In genomic region chr11:117437791-117438130, GRCh38 we compare ENCODE assay signal across 23 cellular contexts.
"Had no signal": no experiment of that assay in that cellular context is flagged by ENCODE, and none has a peak within 500 bp of the region (broad histone marks: within the 10 kb centered on the region; RNA-seq: fewer than 3 reads in every experiment).

No MANE protein-coding gene starts in this region.

- H3K4me2 ChIP-seq: hepatocyte, neural progenitor cell had no signal

- H3K27ac Mint-ChIP-seq: mesothelial cell of epicardium; naive B cell; natural killer cell; nephron progenitor cell; neural progenitor cell; progenitor cell of endocrine pancreas; stimulated activated effector memory CD8-positive, alpha-beta T cell treated with anti-CD3 and anti-CD28 coated beads, Interleukin-12 subunit alpha, Interleukin-12 subunit beta, amount 100 ng/mL, for 72 hours had no signal

- DNase-seq: heart right ventricle; islet precursor cell; left ventricle myocardium inferior; mesendoderm; naive B cell; natural killer cell; nephron progenitor cell; ovary; retina; right cardiac atrium; stimulated activated naive CD4-positive, alpha-beta T cell; stomach; testis; upper lobe of right lung had no signal

- H3K4me1 Mint-ChIP-seq: mesothelial cell of epicardium; naive B cell; natural killer cell; stimulated activated effector memory CD8-positive, alpha-beta T cell treated with anti-CD3 and anti-CD28 coated beads, Interleukin-12 subunit alpha, Interleukin-12 subunit beta, amount 100 ng/mL, for 72 hours had no signal

- H2AFZ ChIP-seq: hepatocyte, neural progenitor cell had no signal

- H3K9ac ChIP-seq: neural progenitor cell had no signal

- H3K4me1 ChIP-seq: heart right ventricle, left ventricle myocardium inferior, neural progenitor cell, stomach, testis, tibial artery, upper lobe of right lung had no signal

- H3K4me3 Mint-ChIP-seq: mesothelial cell of epicardium; naive B cell; natural killer cell; nephron progenitor cell; neural progenitor cell; stimulated activated effector memory CD8-positive, alpha-beta T cell treated with anti-CD3 and anti-CD28 coated beads, Interleukin-12 subunit alpha, Interleukin-12 subunit beta, amount 100 ng/mL, for 72 hours had no signal

- H3K27me3 ChIP-seq: ovary, testis, upper lobe of right lung had no signal

- H3K27ac ChIP-seq: heart right ventricle, hepatocyte, left ventricle myocardium inferior, neural progenitor cell, ovary, skin epidermis, stomach, testis, tibial artery, upper lobe of right lung had no signal

- H3K9me3 ChIP-seq: heart right ventricle, left ventricle myocardium inferior, ovary, stomach, testis, tibial artery, upper lobe of right lung had no signal

- H3K36me3 ChIP-seq: neural progenitor cell, ovary, tibial artery, upper lobe of right lung had no signal

- ATAC-seq: heart right ventricle, natural killer cell, right cardiac atrium, sciatic nerve, upper lobe of right lung had no signal

- H3K4me3 ChIP-seq: heart right ventricle, hepatocyte, left ventricle myocardium inferior, lung, neural progenitor cell, ovary, skin epidermis, stomach, testis, tibial artery, upper lobe of right lung had no signal

- H3K9me3 Mint-ChIP-seq: mesothelial cell of epicardium; naive B cell; natural killer cell; nephron progenitor cell; neural progenitor cell; stimulated activated effector memory CD8-positive, alpha-beta T cell treated with anti-CD3 and anti-CD28 coated beads, Interleukin-12 subunit alpha, Interleukin-12 subunit beta, amount 100 ng/mL, for 72 hours had no signal

- H3K36me3 Mint-ChIP-seq: mesothelial cell of epicardium; naive B cell; natural killer cell; neural progenitor cell; stimulated activated effector memory CD8-positive, alpha-beta T cell treated with anti-CD3 and anti-CD28 coated beads, Interleukin-12 subunit alpha, Interleukin-12 subunit beta, amount 100 ng/mL, for 72 hours had no signal

- H3K79me2 ChIP-seq: hepatocyte had no signal
